Comparison of ENCODE assay signal across 8 cellular contexts in genomic region chr17:75504347-75505151, GRCh38. TPM values are rescaled to one million over a fixed set of nuclear protein-coding genes. Genes with fewer than 3 reads are reported as not detected.
A peak's percentile ranks its signal among the peaks of the same experiment; 100 is the strongest.
DNase-seq lines count a peak whose midpoint lies in the region; ATAC-seq and TF ChIP-seq lines count a peak whose summit lies in the region.

No MANE protein-coding gene starts in this region.

- no peaks in the 10 kb centered on the region for H3F3A ChIP-seq in PC-3 (ENCODE audit: low read length, unreplicated experiment)

- ATAC-seq in Right ventricle myocardium inferior (no peak), Right ventricle myocardium superior (ENCODE audit: poor library complexity) (no peak), PC-3 (peak; percentile 67), left lung (peak; percentile 50), GM18498 (IDR thresholded peaks at IDR 0.05; ENCODE audit: unreplicated experiment) (no peak), HG03342 (IDR thresholded peaks at IDR 0.05; ENCODE audit: unreplicated experiment) (no peak), GM21786 (IDR thresholded peaks at IDR 0.05; ENCODE audit: unreplicated experiment) (no peak)

- BruUV-seq in PC-3 (replicated peaks; lab: Mats Ljungman, UMichigan), result no TSS peak

- H3K9ac ChIP-seq in PC-3 (ENCODE audit: low read length), result no peak overlapping the region

- H3K36me3 ChIP-seq in PC-3 (ENCODE audit: low read depth, low read length), result peaks cover 28% of the 10 kb centered on the region; the same call in 1 of the 2 replicates
- peaks cover 0 to 84% of the 10 kb centered on the region in 2 donors for H3K36me3 ChIP-seq in left lung

- POLR2A ChIA-PET in PC-3 (lab: Charles Lee; ENCODE audit: unreplicated experiment), result no interaction called here

- H3K4me1 ChIP-seq in PC-3 (ENCODE audit: insufficient read depth, low read length) (no peaks in the 10 kb centered on the region), left lung (peaks cover 7 to 40% of the 10 kb centered on the region in 2 donors)

- no peak overlapping the region for H2AFZ ChIP-seq in PC-3 (ENCODE audit: low read length)

- no peaks in the 10 kb centered on the region for H3K27me3 ChIP-seq in PC-3 (ENCODE audit: low read length)
- no peaks in the 10 kb centered on the region for H3K27me3 ChIP-seq in left lung

- TF ChIP-seq CTCF in PC-3 (conservative IDR thresholded peaks at IDR 0.05; ENCODE audit: low read depth, low read length), result peak; percentile 85
- peak; percentile 62 for TF ChIP-seq CTCF in astrocyte of the cerebellum (IDR thresholded peaks at IDR 0.05; ENCODE audit: low read depth, low read length, missing control alignments)
- peak; percentile 15 to 56 for TF ChIP-seq CTCF in left lung (IDR thresholded peaks at IDR 0.05)

- H3K9me2 ChIP-seq in PC-3 (replicated peaks; ENCODE audit: low read length), result no peaks in the 10 kb centered on the region

- 0 out of 2 replicates have a peak, but pooled peaks cover 6% of the 10 kb centered on the region for H3K79me2 ChIP-seq in PC-3 (ENCODE audit: low read length)

- H3K9me3 ChIP-seq in PC-3 (ENCODE audit: low read length), result no peaks in the 10 kb centered on the region
- H3K9me3 ChIP-seq in left lung, result no peaks in the 10 kb centered on the region

- intact Hi-C loops in Right ventricle myocardium inferior (cut with DNase I), result no loop called here
- intact Hi-C loops in Right ventricle myocardium superior (cut with DNase I), result no loop called here
- intact Hi-C loops in PC-3 (cut with micrococcal nuclease), result no loop called here
- intact Hi-C loops in left lung (cut with DNase I), result no loop called here

- no peak overlapping the region for H3K4me3 ChIP-seq in PC-3 (ENCODE audit: low read length)
- H3K4me3 ChIP-seq in astrocyte of the cerebellum (ENCODE audit: low read depth, low read length), result no peak overlapping the region
- no peak overlapping the region for H3K4me3 ChIP-seq in left lung

- DNase-seq in Right ventricle myocardium inferior (ENCODE audit: missing footprints) (peak; percentile 65), Right ventricle myocardium superior (no peak), PC-3 (peak; percentile 65), astrocyte of the cerebellum (ENCODE audit: low read depth) (no peak), left lung (peak in 1 of 2 donors; percentile 82)

- no peak overlapping the region for H3K27ac ChIP-seq in PC-3 (ENCODE audit: low read length)
- no peak overlapping the region for H3K27ac ChIP-seq in left lung

- CTCF ChIA-PET in PC-3 (lab: Charles Lee), result interaction anchor here (0.6 kb wide), 1 partner anchor 129 kb away, joined by 3 read pairs; no protein-coding TSS in a partner anchor

- H3K4me2 ChIP-seq in PC-3 (ENCODE audit: low read length), result no peak overlapping the region

- in situ Hi-C loops in astrocyte of the cerebellum (cut with HindIII; ENCODE audit: low sequenced_read_pairs), result no loop called here

- peaks cover 7% of the 10 kb centered on the region for H4K20me1 ChIP-seq in PC-3 (ENCODE audit: low read length)

RNA-seq across cellular contexts. Expression of gene CASKIN2, which starts 10.8 kb away (rescaled TPM):
- 39.1 TPM for total RNA-seq in Right ventricle myocardium inferior
- total RNA-seq in Right ventricle myocardium superior, result 33.3 TPM
- total RNA-seq in PC-3 (2014; rRNA removed), result 22.0 and 28.3 TPM in 2 replicates
- 10 to 100 TPM; 43.8 to 74.4 TPM for total RNA-seq in left lung

RNA-seq across cellular contexts. Expression of gene TSEN54, which starts 11.8 kb away (rescaled TPM):
- total RNA-seq in Right ventricle myocardium inferior, result 6.1 TPM
- 5.6 TPM for total RNA-seq in Right ventricle myocardium superior
- total RNA-seq in PC-3 (2014; rRNA removed), result 61.6 and 70.4 TPM in 2 replicates
- total RNA-seq in left lung, result 10 to 100 TPM; 15.8 to 22.9 TPM

RNA-seq across cellular contexts. Expression of gene LLGL2, which starts 20.9 kb away (rescaled TPM):
- total RNA-seq in Right ventricle myocardium inferior, result 4.1 TPM
- 3.6 TPM for total RNA-seq in Right ventricle myocardium superior
- total RNA-seq in PC-3 (2014; rRNA removed), result 92.9 and 122 TPM in 2 replicates
- 100 to 1,000 TPM; 161 to 173 TPM for total RNA-seq in left lung

RNA-seq across cellular contexts. Expression of gene TMEM94, which starts 48.1 kb away (rescaled TPM):
- total RNA-seq in Right ventricle myocardium inferior (50.3 TPM), Right ventricle myocardium superior (38.0 TPM), PC-3 (2014; rRNA removed) (45.6 and 88.3 TPM in 2 replicates), left lung (10 to 100 TPM; 68.4 to 74.3 TPM)

Comparison
In these comparisons a context has a peak if more than half of its experiments do, and no peak if none do; other contexts are left out.
1. DNase-seq: peak in Right ventricle myocardium inferior (single experiment) and PC-3 (single experiment); none in Right ventricle myocardium superior (single experiment) and astrocyte of the cerebellum (single experiment).
2. ATAC-seq: peak in PC-3 (single experiment) and left lung (single experiment); none in Right ventricle myocardium inferior (single experiment), Right ventricle myocardium superior (single experiment), GM18498 (single experiment), HG03342 (single experiment) and GM21786 (single experiment).
3. RNA of gene LLGL2, which starts 20.9 kb away (total RNA-seq): 161 to 173 TPM in left lung and 92.9 to 122 TPM in PC-3; 4.1 TPM in Right ventricle myocardium inferior (single experiment) and 3.6 TPM in Right ventricle myocardium superior (single experiment); every median in the first group is over 10 times any median in the second.
4. Peak in every context shown above with its lines, with median percentiles within 50 percentile points of each other: CTCF ChIP-seq.